ENCODE assay signal across 28 cellular contexts in genomic region chr12:21334100-21334499, GRCh38. TPM values are rescaled to one million over a fixed set of nuclear protein-coding genes. Genes with fewer than 3 reads are reported as not detected.
"Had no signal": no experiment of that assay in that cellular context is flagged by ENCODE, and none has a peak within 500 bp of the region (broad histone marks: within the 10 kb centered on the region; RNA-seq: fewer than 3 reads in every experiment).

No MANE protein-coding gene starts in this region.

- DNase-seq: cerebellar nuclear complex; effector CD8-positive, alpha-beta T cell; gastrocnemius medialis; heart right ventricle; left cardiac atrium; mammary epithelial cell; naive thymus-derived CD4-positive, alpha-beta T cell; nephron progenitor cell; psoas muscle; sigmoid colon; small intestine; stimulated activated CD4-positive, alpha-beta T cell treated with anti-CD3 and anti-CD28 coated beads, Interleukin-12 subunit alpha, Interleukin-12 subunit beta, amount 100 ng/mL, for 4 hours; stimulated activated CD8-positive, alpha-beta memory T cell treated with anti-CD3 and anti-CD28 coated beads, Interleukin-4, amount 100 ng/mL, for 48 hours; stimulated activated naive CD8-positive, alpha-beta T cell treated with anti-CD3 and anti-CD28 coated beads, Interleukin-15, Interleukin-2, amounts not matched to agents 100 U/mL and 50 U/mL, for 24 hours; transverse colon had no signal

- H3K27ac ChIP-seq: cardiac muscle cell, coronary artery, gastrocnemius medialis, heart right ventricle, parathyroid adenoma, psoas muscle, sigmoid colon, thoracic aorta, transverse colon had no signal

- H3K27me3 ChIP-seq: cardiac muscle cell, gastrocnemius medialis, heart right ventricle, sigmoid colon, transverse colon had no signal

- ATAC-seq: esophagus mucosa; gastrocnemius medialis; heart right ventricle; left cardiac atrium; naive thymus-derived CD4-positive, alpha-beta T cell; psoas muscle; stimulated activated effector memory CD8-positive, alpha-beta T cell treated with anti-CD3 and anti-CD28 coated beads, Interleukin-12 subunit alpha, Interleukin-12 subunit beta, amount 100 ng/mL, for 72 hours; stimulated activated naive CD8-positive, alpha-beta T cell treated with anti-CD3 and anti-CD28 coated beads, Interleukin-15, Interleukin-2, amounts not matched to agents 100 U/mL and 50 U/mL, for 24 hours had no signal

- H3K4me1 ChIP-seq: gastrocnemius medialis, heart right ventricle, parathyroid adenoma, psoas muscle, sigmoid colon, transverse colon had no signal

- H3K4me3 ChIP-seq: cardiac muscle cell, coronary artery, gastrocnemius medialis, heart right ventricle, psoas muscle, sigmoid colon, thoracic aorta, transverse colon had no signal

- H3K9me3 ChIP-seq: gastrocnemius medialis, psoas muscle, thoracic aorta had no signal

- H3K36me3 ChIP-seq: cardiac muscle cell, gastrocnemius medialis, heart right ventricle, sigmoid colon, thoracic aorta, transverse colon had no signal

RNA-seq across cellular contexts. Expression of gene SLCO1A2, which starts 0.6 kb away (rescaled TPM):
- total RNA-seq: esophagus mucosa, fibroblast of lung, gastrocnemius medialis, heart right ventricle, left cardiac atrium, mammary epithelial cell, mesenteric fat pad, omental fat pad, psoas muscle, sigmoid colon, thoracic aorta, transverse colon, ureter had no signal

RNA-seq across cellular contexts. Expression of gene IAPP, which starts 38.6 kb away (rescaled TPM):
- total RNA-seq: dermis microvascular lymphatic vessel endothelial cell; esophagus mucosa; fibroblast of lung; gastrocnemius medialis; heart right ventricle; left cardiac atrium; lower leg skin; mammary epithelial cell; mesenteric fat pad; mononuclear cell; naive thymus-derived CD4-positive, alpha-beta T cell; omental fat pad; psoas muscle; sigmoid colon; thoracic aorta; transverse colon; ureter had no signal
